Comparison of ENCODE assay signal across 11 cellular contexts in the genomic region with DNA sequence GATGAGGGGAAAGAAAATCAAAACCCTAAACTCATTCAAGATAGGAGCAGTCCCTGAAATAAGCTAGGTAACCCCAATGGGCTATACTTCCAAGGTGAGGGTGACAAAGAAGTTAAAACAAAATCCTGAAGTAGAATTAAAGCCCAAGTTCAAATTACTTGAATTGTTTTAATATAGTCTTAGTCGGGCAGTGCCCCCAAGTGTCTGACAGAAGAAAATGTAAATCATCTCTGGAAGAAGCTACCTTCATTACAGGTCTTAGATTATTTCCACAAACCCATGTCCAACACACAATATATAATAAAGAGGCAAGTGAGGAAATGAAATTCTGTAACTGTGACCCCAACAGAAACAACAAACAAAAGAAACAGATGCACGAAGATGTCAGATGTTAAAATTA. TPM values are rescaled to one million over a fixed set of nuclear protein-coding genes. Genes with fewer than 3 reads are reported as not detected.
DNase-seq lines count a peak whose midpoint lies in the region; ATAC-seq, FAIRE-seq and TF ChIP-seq lines count a peak whose summit lies in the region.
"Had no signal": no experiment of that assay in that cellular context is flagged by ENCODE, and none has a peak within 500 bp of the region (broad histone marks: within the 10 kb centered on the region; RNA-seq: fewer than 3 reads in every experiment).

No MANE protein-coding gene starts in this region.

- H3K9me2 ChIP-seq in MM.1S (replicated peaks; ENCODE audit: insufficient read depth, low read length): no peaks in the 10 kb centered on the region

- H3K4me1 ChIP-seq in MM.1S (ENCODE audit: low read length) (no peaks in the 10 kb centered on the region), neural progenitor cell (no peaks in the 10 kb centered on the region), heart left ventricle (no peaks in the 10 kb centered on the region)
- H3K4me1 ChIP-seq: psoas muscle had no signal

- peaks cover 14% of the 10 kb centered on the region for H3K9me3 Mint-ChIP-seq in neural progenitor cell

- H3K9me3 ChIP-seq in MM.1S (replicated peaks; ENCODE audit: insufficient read depth, low read length): no peaks in the 10 kb centered on the region
- no peaks in the 10 kb centered on the region for H3K9me3 ChIP-seq in neural progenitor cell (ENCODE audit: low read depth)
- H3K9me3 ChIP-seq in heart left ventricle: peaks cover 0 to 22% (median 13%) of the 10 kb centered on the region in 12 donors

- no peak overlapping the region for H3K4me3 Mint-ChIP-seq in neural progenitor cell
- H3K4me3 Mint-ChIP-seq: activated CD8-positive, alpha-beta memory T cell treated with anti-CD3 and anti-CD28 coated beads, Interleukin-2, amount 10 ng/mL, durations not matched to agents 7 days and 5 days; activated naive CD8-positive, alpha-beta T cell had no signal

- TF ChIP-seq CTCF in MM.1S (IDR thresholded peaks at IDR 0.05; ENCODE audit: low read length) (peak; percentile 31), bronchial epithelial cell (IDR thresholded peaks at IDR 0.05; ENCODE audit: insufficient read depth, low read length, severe bottlenecking) (peak; percentile 19), neural progenitor cell (IDR thresholded peaks at IDR 0.05) (peak; percentile 13), heart left ventricle (IDR thresholded peaks at IDR 0.05) (no peak)

- H3K36me3 ChIP-seq in MM.1S (replicated peaks; ENCODE audit: insufficient read depth, low read length) (no peaks in the 10 kb centered on the region), bronchial epithelial cell (ENCODE audit: control insufficient read depth, insufficient read depth, low read length) (no peaks in the 10 kb centered on the region), neural progenitor cell (no peaks in the 10 kb centered on the region), heart left ventricle (no peaks in the 10 kb centered on the region)

- H3K4me3 ChIP-seq in MM.1S (ENCODE audit: low read length): no peak overlapping the region
- H3K4me3 ChIP-seq in bronchial epithelial cell (ENCODE audit: low read depth, low read length): no peak overlapping the region
- no peak overlapping the region for H3K4me3 ChIP-seq in neural progenitor cell
- H3K4me3 ChIP-seq in heart left ventricle: no peak overlapping the region
- H3K4me3 ChIP-seq: psoas muscle had no signal

- TF ChIP-seq POLR2A in heart left ventricle (IDR thresholded peaks at IDR 0.05): no peak

- no peaks in the 10 kb centered on the region for H3K4me1 Mint-ChIP-seq in neural progenitor cell
- H3K4me1 Mint-ChIP-seq: activated CD8-positive, alpha-beta memory T cell treated with anti-CD3 and anti-CD28 coated beads, Interleukin-2, amount 10 ng/mL, durations not matched to agents 7 days and 5 days had no signal

- FAIRE-seq in bronchial epithelial cell (lab: Jason Lieb, UNC): no peak

- 60 to 64% (median 61%) methylated on average over 2 of the region's 2 CpGs for WGBS in heart left ventricle, 4 donors

- intact Hi-C loops in heart left ventricle (cut with DNase I): no loop called here

- no peak overlapping the region for H3K27ac ChIP-seq in MM.1S (ENCODE audit: low read length)
- no peak overlapping the region for H3K27ac ChIP-seq in neural progenitor cell
- H3K27ac ChIP-seq in heart left ventricle: no peak overlapping the region
- H3K27ac ChIP-seq: psoas muscle had no signal

- no peaks in the 10 kb centered on the region for H3K27me3 Mint-ChIP-seq in neural progenitor cell (ENCODE audit: insufficient read depth, low read depth)
- H3K27me3 Mint-ChIP-seq: activated naive CD8-positive, alpha-beta T cell had no signal

- ATAC-seq in heart left ventricle (no peak), HG03097 (IDR thresholded peaks at IDR 0.05; ENCODE audit: low FRiP score, unreplicated experiment) (no peak)
- ATAC-seq: activated CD8-positive, alpha-beta memory T cell treated with anti-CD3 and anti-CD28 coated beads, Interleukin-2, amount 10 ng/mL, durations not matched to agents 7 days and 5 days; psoas muscle had no signal

- no peak overlapping the region for H2AFZ ChIP-seq in MM.1S (ENCODE audit: low read length)
- no peak overlapping the region for H2AFZ ChIP-seq in neural progenitor cell (replicated peaks)

- in situ Hi-C loops in G401 (cut with HindIII; ENCODE audit: low sequenced_read_pairs): no loop called here

- DNase-seq in G401 (ENCODE audit: low spot score) (peak; percentile 15), MM.1S (peak; percentile 23), bronchial epithelial cell (ENCODE audit: low read depth) (peak; percentile 24), neural progenitor cell (ENCODE audit: low spot score) (no peak), heart left ventricle (no peak)
- DNase-seq in activated CD8-positive, alpha-beta memory T cell treated with anti-CD3 and anti-CD28 coated beads for 24 hours: no peak
- DNase-seq: activated CD8-positive, alpha-beta memory T cell treated with anti-CD3 and anti-CD28 coated beads, Interleukin-2, amount 10 ng/mL, durations not matched to agents 7 days and 5 days; DMS53; psoas muscle had no signal

- no peaks in the 10 kb centered on the region for H3K79me2 ChIP-seq in MM.1S (ENCODE audit: low read length)
- H3K79me2 ChIP-seq in neural progenitor cell (ENCODE audit: low read depth): no peaks in the 10 kb centered on the region

- H3K36me3 Mint-ChIP-seq in neural progenitor cell: no peaks in the 10 kb centered on the region

- H4K20me1 ChIP-seq in MM.1S (ENCODE audit: insufficient read depth, low read length): no peaks in the 10 kb centered on the region
- no peaks in the 10 kb centered on the region for H4K20me1 ChIP-seq in neural progenitor cell (ENCODE audit: low read depth)

- no peak overlapping the region for H3K9ac ChIP-seq in MM.1S (ENCODE audit: low read length)
- H3K9ac ChIP-seq in neural progenitor cell: no peak overlapping the region

- H3K27me3 ChIP-seq in MM.1S (replicated peaks; ENCODE audit: insufficient read depth, low read length) (no peaks in the 10 kb centered on the region), bronchial epithelial cell (ENCODE audit: control insufficient read depth, insufficient read depth, low read length) (no peaks in the 10 kb centered on the region), neural progenitor cell (no peaks in the 10 kb centered on the region), heart left ventricle (no peaks in the 10 kb centered on the region)

- H3K27ac Mint-ChIP-seq in neural progenitor cell: no peak overlapping the region
- H3K27ac Mint-ChIP-seq: activated CD8-positive, alpha-beta memory T cell treated with anti-CD3 and anti-CD28 coated beads, Interleukin-2, amount 10 ng/mL, durations not matched to agents 7 days and 5 days; activated naive CD8-positive, alpha-beta T cell had no signal

- H3F3A ChIP-seq in MM.1S (ENCODE audit: insufficient read depth, low read length) (no peaks in the 10 kb centered on the region), neural progenitor cell (ENCODE audit: low read depth) (no peaks in the 10 kb centered on the region)

- no peak overlapping the region for H3K4me2 ChIP-seq in MM.1S (ENCODE audit: low read depth, low read length)
- H3K4me2 ChIP-seq in neural progenitor cell: no peak overlapping the region

RNA-seq across cellular contexts. Expression of a gene that starts 36.8 kb away (rescaled TPM):
- 28.5 and 54.6 TPM in 2 replicates for total RNA-seq in G401 (2014; rRNA removed; shearing (Covaris generic))
- total RNA-seq in bronchial epithelial cell (7.3 and 12.1 TPM in 2 replicates), neural progenitor cell (ENCODE audit: low replicate concordance) (18.0 and 22.2 TPM in 2 replicates), heart left ventricle (1 to 10 TPM; 1.2 to 4.9 (median 2.2) TPM)
- 1 to 10 TPM in 1 of 2 donors, under 1 TPM in 1; 0.53 to 1.2 TPM for polyA plus RNA-seq in heart left ventricle

Comparison
In these comparisons a context has a peak if more than half of its experiments do, and no peak if none do; other contexts are left out.
1. DNase-seq: peak in G401 (single experiment), MM.1S (single experiment) and bronchial epithelial cell (single experiment); none in neural progenitor cell (single experiment), activated CD8-positive, alpha-beta memory T cell treated with anti-CD3 and anti-CD28 coated beads for 24 hours (single experiment) and heart left ventricle (0 of 5).
2. CTCF ChIP-seq: peak in MM.1S (single experiment), bronchial epithelial cell (single experiment) and neural progenitor cell (single experiment); none in heart left ventricle (0 of 12).